ENCODE assay signal across 37 cellular contexts in the genomic region with DNA sequence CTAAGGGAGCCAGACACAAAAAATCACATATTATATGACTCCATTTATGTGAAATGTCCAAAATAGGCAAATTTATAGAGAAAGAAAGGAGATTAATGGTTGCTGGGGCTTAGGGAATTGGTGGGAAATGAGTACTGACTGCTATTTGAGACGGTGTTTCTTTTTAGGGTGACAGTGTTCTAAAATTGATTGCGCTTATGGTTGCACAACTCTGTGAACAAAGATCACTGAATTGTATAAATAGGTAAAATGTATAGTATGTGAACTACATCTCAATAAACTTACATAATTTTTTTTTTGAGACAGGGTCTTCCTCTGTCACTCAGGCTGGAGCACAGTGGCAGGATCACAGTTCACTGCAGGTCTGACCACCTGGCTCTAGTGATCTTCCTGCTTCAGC.
"Had no signal": no experiment of that assay in that cellular context is flagged by ENCODE, and none has a peak within 500 bp of the region (broad histone marks: within the 10 kb centered on the region; RNA-seq: fewer than 3 reads in every experiment).

No MANE protein-coding gene starts in this region.

- H3K27ac ChIP-seq: KMS-11 had no signal

- H3K27me3 ChIP-seq: MG63 had no signal

- H3K4me2 ChIP-seq: KMS-11 had no signal

- DNase-seq: Karpas-422, Kasumi-1, MG63, MM.1S, MV-4-11, NCI-H1048, NCI-H1092, NCI-H1092 treated with DMSO at 0.1 percent for 48 hours, NCI-H1105, NCI-H1105 treated with DMSO at 0.1 percent for 48 hours, NCI-H1417, NCI-H1417 treated with DMSO at 0.1 percent for 48 hours, NCI-H1436, NCI-H1436 treated with DMSO at 0.1 percent for 48 hours, NCI-H146, NCI-H1694, NCI-H1694 treated with DMSO at 0.1 percent for 48 hours, NCI-H187, NCI-H187 treated with DMSO at 0.1 percent for 48 hours, NCI-H1930, NCI-H2029, NCI-H2029 treated with DMSO at 0.1 percent for 48 hours, NCI-H2081, NCI-H2081 treated with DMSO at 0.1 percent for 48 hours, NCI-H2107, NCI-H2171, NCI-H2171 treated with DMSO at 0.1 percent for 48 hours, NCI-H2227 treated with DMSO at 0.1 percent for 48 hours, NCI-H226, NCI-H345, NCI-H446, NCI-H446 treated with DMSO at 0.1 percent for 48 hours, NCI-H510A, NCI-H510A treated with DMSO at 0.1 percent for 48 hours, NCI-H524, NCI-H524 treated with DMSO at 0.1 percent for 48 hours had no signal

- H3K36me3 ChIP-seq: MG63 had no signal

- H3K9ac ChIP-seq: KMS-11 had no signal

- H3K4me3 ChIP-seq: MG63 had no signal
